ENCODE assay signal across 19 cellular contexts in genomic region chr5:1465966-1466471, GRCh38. TPM values are rescaled to one million over a fixed set of nuclear protein-coding genes. Genes with fewer than 3 reads are reported as not detected.
"Had no signal": no experiment of that assay in that cellular context is flagged by ENCODE, and none has a peak within 500 bp of the region (broad histone marks: within the 10 kb centered on the region; RNA-seq: fewer than 3 reads in every experiment).

No MANE protein-coding gene starts in this region.

- H3K4me3 Mint-ChIP-seq: activated B cell treated with CpG ODN at 0.5 μM for 24 hours; activated CD4-positive, alpha-beta T cell treated with anti-CD3 and anti-CD28 coated beads, Interleukin-2, amount 10 ng/mL, durations not matched to agents 24 days and 14 days; activated naive CD4-positive, alpha-beta T cell treated with anti-CD3 and anti-CD28 coated beads, Interleukin-2, amount 50 U/mL, for 24 hours; nephron progenitor cell had no signal

- FAIRE-seq: TTC549 had no signal

- ATAC-seq: lower lobe of right lung had no signal

- H3K4me1 ChIP-seq: colonic mucosa, esophagus squamous epithelium, lower lobe of right lung had no signal

- H3K36me3 ChIP-seq: colonic mucosa had no signal

- H3K9me3 ChIP-seq: colonic mucosa, esophagus squamous epithelium, lower lobe of right lung, stomach, thoracic aorta had no signal

- H3K27me3 Mint-ChIP-seq: activated B cell treated with CpG ODN at 0.5 μM for 24 hours; activated CD4-positive, alpha-beta T cell treated with anti-CD3 and anti-CD28 coated beads, Interleukin-2, amount 10 ng/mL, durations not matched to agents 24 days and 14 days; activated naive CD4-positive, alpha-beta T cell treated with anti-CD3 and anti-CD28 coated beads, Interleukin-2, amount 50 U/mL, for 24 hours had no signal

- H3K27me3 ChIP-seq: colonic mucosa, esophagus squamous epithelium, stomach had no signal

- H3K4me3 ChIP-seq: colonic mucosa, esophagus squamous epithelium, lower lobe of right lung, stomach, thoracic aorta had no signal

- DNase-seq: activated B cell treated with CpG ODN at 0.5 μM for 24 hours; activated CD4-positive, alpha-beta T cell treated with anti-CD3 and anti-CD28 coated beads, Interleukin-2, amount 10 ng/mL, durations not matched to agents 24 days and 14 days; amniotic stem cell; caudate nucleus; colonic mucosa; esophagus squamous epithelium; hippocampal formation; lower lobe of right lung; nephron progenitor cell; stimulated activated CD4-positive, alpha-beta T cell treated with anti-CD3 and anti-CD28 coated beads, Interleukin-1b, Interleukin-23, amount 100 ng/mL, for 48 hours; stomach had no signal

- H3K27ac Mint-ChIP-seq: activated B cell treated with CpG ODN at 0.5 μM for 24 hours; activated CD4-positive, alpha-beta T cell treated with anti-CD3 and anti-CD28 coated beads, Interleukin-2, amount 10 ng/mL, durations not matched to agents 24 days and 14 days; activated naive CD4-positive, alpha-beta T cell treated with anti-CD3 and anti-CD28 coated beads, Interleukin-2, amount 50 U/mL, for 24 hours; nephron progenitor cell had no signal

- H3K9me3 Mint-ChIP-seq: activated naive CD4-positive, alpha-beta T cell treated with anti-CD3 and anti-CD28 coated beads, Interleukin-2, amount 50 U/mL, for 24 hours had no signal

- H3K27ac ChIP-seq: colonic mucosa, esophagus squamous epithelium, lower lobe of right lung, stomach, thoracic aorta had no signal

- H3K4me1 Mint-ChIP-seq: activated CD4-positive, alpha-beta T cell treated with anti-CD3 and anti-CD28 coated beads, Interleukin-2, amount 10 ng/mL, durations not matched to agents 24 days and 14 days; activated naive CD4-positive, alpha-beta T cell treated with anti-CD3 and anti-CD28 coated beads, Interleukin-2, amount 50 U/mL, for 24 hours; nephron progenitor cell had no signal

RNA-seq across cellular contexts. Expression of gene SLC6A3, which starts 20.8 kb away (rescaled TPM):
- total RNA-seq: activated CD4-positive, alpha-beta T cell treated with anti-CD3 and anti-CD28 coated beads, Interleukin-2, amount 10 ng/mL, durations not matched to agents 24 days and 14 days; colonic mucosa; fibroblast of villous mesenchyme; glomerular endothelial cell; kidney epithelial cell; osteocyte; pulmonary artery endothelial cell; stomach had no signal
